ENCODE assay signal across 19 cellular contexts in the genomic region with DNA sequence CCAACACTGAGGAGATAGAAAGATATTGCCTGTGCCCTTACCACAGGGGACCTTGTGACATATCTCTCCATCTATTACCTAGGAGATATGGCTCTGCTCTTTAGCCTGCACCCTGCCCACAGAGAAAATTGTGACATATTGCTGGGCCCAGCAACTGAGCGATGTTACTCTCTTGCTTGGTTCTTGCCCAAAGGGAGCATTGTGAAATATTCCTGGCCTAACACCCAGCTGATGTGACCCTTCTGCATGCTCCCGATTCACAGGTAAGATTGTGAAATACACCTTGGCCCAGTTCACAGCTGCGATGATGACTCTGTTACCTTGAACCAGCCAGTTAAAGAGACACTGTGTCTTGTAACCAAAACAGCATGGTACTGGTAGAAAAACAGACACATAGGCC.
"Had no signal": no experiment of that assay in that cellular context is flagged by ENCODE, and none has a peak within 500 bp of the region (broad histone marks: within the 10 kb centered on the region; RNA-seq: fewer than 3 reads in every experiment).

No MANE protein-coding gene starts in this region.

- H3K4me1 Mint-ChIP-seq: naive thymus-derived CD4-positive, alpha-beta T cell; nephron progenitor cell had no signal

- H3K36me3 Mint-ChIP-seq: naive thymus-derived CD4-positive, alpha-beta T cell had no signal

- H3K4me2 ChIP-seq: smooth muscle cell had no signal

- H3K4me3 ChIP-seq: colonic mucosa, esophagus muscularis mucosa, gastroesophageal sphincter, left ventricle myocardium inferior, lung, right atrium auricular region, smooth muscle cell, thyroid gland, upper lobe of left lung, vagina had no signal

- H3K27me3 Mint-ChIP-seq: naive thymus-derived CD4-positive, alpha-beta T cell had no signal

- H3K9me3 ChIP-seq: colonic mucosa, esophagus muscularis mucosa, gastroesophageal sphincter, left ventricle myocardium inferior, right atrium auricular region, thyroid gland, upper lobe of left lung, vagina had no signal

- H3K27me3 ChIP-seq: colonic mucosa, right atrium auricular region, thyroid gland, upper lobe of left lung, vagina had no signal

- DNase-seq: colonic mucosa; dermis blood vessel endothelial cell; foreskin fibroblast; glutamatergic neuron; islet precursor cell; left ventricle myocardium inferior; mesendoderm; naive thymus-derived CD4-positive, alpha-beta T cell; nephron progenitor cell; stimulated activated CD4-positive, alpha-beta T cell treated with anti-CD3 and anti-CD28 coated beads, Interleukin-2, amount 100 ng/mL, for 48 hours; stimulated activated naive CD4-positive, alpha-beta T cell treated with Interleukin-2 at 50 U/mL for 16 hours; thyroid gland; upper lobe of left lung had no signal

- ATAC-seq: gastroesophageal sphincter had no signal

- H3K27ac Mint-ChIP-seq: naive thymus-derived CD4-positive, alpha-beta T cell; nephron progenitor cell had no signal

- H3K36me3 ChIP-seq: colonic mucosa, esophagus muscularis mucosa, gastroesophageal sphincter, left ventricle myocardium inferior, right atrium auricular region, thyroid gland, upper lobe of left lung, vagina had no signal

- H3K4me1 ChIP-seq: colonic mucosa, esophagus muscularis mucosa, left ventricle myocardium inferior, right atrium auricular region, thyroid gland, upper lobe of left lung, vagina had no signal

- H3K4me3 Mint-ChIP-seq: naive thymus-derived CD4-positive, alpha-beta T cell; nephron progenitor cell had no signal

- H3K27ac ChIP-seq: colonic mucosa, esophagus muscularis mucosa, gastroesophageal sphincter, left ventricle myocardium inferior, right atrium auricular region, thyroid gland, upper lobe of left lung, vagina had no signal
